8 cellular contexts compared by ENCODE assay signal in genomic region chr16:88287219-88287618, GRCh38.
DNase-seq lines count a peak whose midpoint lies in the region; ATAC-seq and TF ChIP-seq lines count a peak whose summit lies in the region.

No MANE protein-coding gene starts in this region.

- no peaks in the 10 kb centered on the region for H3K36me3 ChIP-seq in lung (ENCODE audit: control insufficient read depth in 2 of 2, insufficient read depth in 2 of 2, low read length in 2 of 2)

- peak; percentile 26 for TF ChIP-seq CTCF in GM20000 (IDR thresholded peaks at IDR 0.05; ENCODE audit: extremely low read depth, missing control alignments)
- peak; percentile 28 for TF ChIP-seq CTCF in lung (IDR thresholded peaks at IDR 0.05; ENCODE audit: control extremely low read depth, extremely low read depth)
- TF ChIP-seq CTCF in dorsolateral prefrontal cortex (IDR thresholded peaks at IDR 0.05 in 54 of 56, conservative IDR thresholded peaks at IDR 0.05 in 2 of 56; ENCODE audit: low read depth in 1 of 56, partially characterized antibody in 56 of 56) = peak in 19 of 56 donors; percentile 7 to 69 (median 25)

- peaks cover 0 to 31% of the 10 kb centered on the region in 2 donors for H3K9me3 ChIP-seq in lung (ENCODE audit: control insufficient read depth in 2 of 2, insufficient read depth in 1 of 2, low read length in 1 of 2)

- no peaks in the 10 kb centered on the region for H3K4me1 ChIP-seq in lung (ENCODE audit: control insufficient read depth in 2 of 2, insufficient read depth in 2 of 2, low read length in 2 of 2)

- intact Hi-C loops in dorsolateral prefrontal cortex (cut with DNase I) = no loop called here

- in situ Hi-C loops in SK-MEL-5 (cut with HindIII; ENCODE audit: low pct_unique_long_range_greater_than_20kb, low sequenced_read_pairs) = no loop called here

- ATAC-seq in lung (ENCODE audit: insufficient read depth, low FRiP score) (no peak), HG03520 (IDR thresholded peaks at IDR 0.05; ENCODE audit: unreplicated experiment) (no peak)

- DNase-seq in DMS53 (lab: John Stamatoyannopoulos, UW) (peak; percentile 41), DMS53 treated with DMSO at 0.1 percent for 48 hours (lab: John Stamatoyannopoulos, UW; ENCODE audit: unreplicated experiment) (no peak), GM20000 (ENCODE audit: low spot score) (no peak), SK-MEL-5 (ENCODE audit: low read depth, low spot score) (peak; percentile 19), lung (ENCODE audit: low spot score) (no peak), dorsolateral prefrontal cortex (no peak), NCI-H446 treated with DMSO at 0.1 percent for 48 hours (lab: John Stamatoyannopoulos, UW) (no peak)

- H3K4me3 ChIP-seq in lung (no peak overlapping the region), dorsolateral prefrontal cortex (no peak overlapping the region)

- 89 to 95% methylated on average over 3 of the region's 3 CpGs for WGBS in lung, 2 donors

- H3K27ac ChIP-seq in lung (ENCODE audit: low read depth in 1 of 2, low read length in 1 of 2) = no peak overlapping the region
- no peak overlapping the region for H3K27ac ChIP-seq in dorsolateral prefrontal cortex

- H3K27me3 ChIP-seq in lung (ENCODE audit: control insufficient read depth, insufficient read depth) (no peaks in the 10 kb centered on the region), dorsolateral prefrontal cortex (peaks cover 0 to 6% (median 0%) of the 10 kb centered on the region in 45 donors)

Comparison
In these comparisons a context has a peak if more than half of its experiments do, and no peak if none do; other contexts are left out.
1. DNase-seq: peak in DMS53 (single experiment) and SK-MEL-5 (single experiment); none in DMS53 treated with DMSO at 0.1 percent for 48 hours (single experiment), GM20000 (single experiment), lung (single experiment), dorsolateral prefrontal cortex (0 of 10) and NCI-H446 treated with DMSO at 0.1 percent for 48 hours (single experiment).